In genomic region chr13:39597828-39598227, GRCh38 we compare ENCODE assay signal across 14 cellular contexts. TPM values are rescaled to one million over a fixed set of nuclear protein-coding genes. Genes with fewer than 3 reads are reported as not detected.
DNase-seq lines count a peak whose midpoint lies in the region; ATAC-seq and TF ChIP-seq lines count a peak whose summit lies in the region.
"Had no signal": no experiment of that assay in that cellular context is flagged by ENCODE, and none has a peak within 500 bp of the region (broad histone marks: within the 10 kb centered on the region; RNA-seq: fewer than 3 reads in every experiment).

No MANE protein-coding gene starts in this region.

- H3K27me3 ChIP-seq in BLaER1 (no peaks in the 10 kb centered on the region), BE2C (peaks cover 42% of the 10 kb centered on the region)
- H3K27me3 ChIP-seq: SJSA1 had no signal

- H3K4me3 ChIP-seq in BLaER1 (no peak overlapping the region), BE2C (ENCODE audit: low read depth, low read length) (no peak overlapping the region)
- H3K4me3 ChIP-seq: SJSA1 had no signal

- TF ChIP-seq CTCF in nephron (IDR thresholded peaks at IDR 0.05; ENCODE audit: unreplicated experiment in 3 of 3) (no peak), BE2C (IDR thresholded peaks at IDR 0.05; ENCODE audit: low read depth, low read length) (no peak)

- ATAC-seq in GM19395 (IDR thresholded peaks at IDR 0.05; ENCODE audit: unreplicated experiment) (no peak), HG02885 (IDR thresholded peaks at IDR 0.05; ENCODE audit: poor library complexity, unreplicated experiment) (no peak)
- ATAC-seq: natural killer cell treated with Interleukin-12 subunit alpha and Interleukin-12 subunit beta and Interleukin-15 and Interleukin-18, amount 100 ng/mL, for 72 hours had no signal

- H3K4me3 Mint-ChIP-seq in nephron, result peak overlapping the region; percentile 13 to 72 (median 45)
- H3K4me3 Mint-ChIP-seq in T-helper 2 cell treated with Interferon-gamma antibody and Interleukin-4, amounts not matched to agents 5 μg/mL and 100 μg/mL, for 36 hours, result no peak overlapping the region
- H3K4me3 Mint-ChIP-seq: endodermal cell; natural killer cell treated with Interleukin-12 subunit alpha and Interleukin-12 subunit beta and Interleukin-15 and Interleukin-18, amount 100 ng/mL, for 72 hours had no signal

- H3K36me3 ChIP-seq in BLaER1 (no peaks in the 10 kb centered on the region), BE2C (no peaks in the 10 kb centered on the region)

- peaks cover 56% of the 10 kb centered on the region for H3K4me1 Mint-ChIP-seq in nephron
- H3K4me1 Mint-ChIP-seq in T-helper 2 cell treated with Interferon-gamma antibody and Interleukin-4, amounts not matched to agents 5 μg/mL and 100 μg/mL, for 36 hours (ENCODE audit: low read depth), result peaks cover 5% of the 10 kb centered on the region

- H3K4me2 ChIP-seq in BLaER1, result peak overlapping the region; percentile 55

- H3K27me3 Mint-ChIP-seq in nephron (ENCODE audit: low read depth), result no peaks in the 10 kb centered on the region
- peaks cover 30% of the 10 kb centered on the region for H3K27me3 Mint-ChIP-seq in T-helper 2 cell treated with Interferon-gamma antibody and Interleukin-4, amounts not matched to agents 5 μg/mL and 100 μg/mL, for 36 hours (ENCODE audit: low read depth)

- peaks cover 8% of the 10 kb centered on the region for H3K36me3 Mint-ChIP-seq in nephron (ENCODE audit: low read depth)
- no peaks in the 10 kb centered on the region for H3K36me3 Mint-ChIP-seq in T-helper 2 cell treated with Interferon-gamma antibody and Interleukin-4, amounts not matched to agents 5 μg/mL and 100 μg/mL, for 36 hours (ENCODE audit: low read depth)
- H3K36me3 Mint-ChIP-seq: natural killer cell treated with Interleukin-12 subunit alpha and Interleukin-12 subunit beta and Interleukin-15 and Interleukin-18, amount 100 ng/mL, for 72 hours had no signal

- H3K4me1 ChIP-seq in BLaER1, result peaks cover 45% of the 10 kb centered on the region
- no peaks in the 10 kb centered on the region for H3K4me1 ChIP-seq in BE2C

- DNase-seq in NCI-H226 (peak; percentile 14), dermis microvascular lymphatic vessel endothelial cell (ENCODE audit: low read depth in 2 of 2) (peak; percentile 83 to 85), BE2C (no peak)
- DNase-seq in T-helper 2 cell treated with Interferon-gamma antibody and Interleukin-4, amounts not matched to agents 5 μg/mL and 100 μg/mL, for 36 hours (ENCODE audit: low spot score), result no peak
- DNase-seq: activated effector memory CD4-positive, alpha-beta T cell treated with Interleukin-2 at 50 U/mL for 16 hours; endodermal cell; head of caudate nucleus; spleen had no signal

- H3K9me3 ChIP-seq in BLaER1 (no peaks in the 10 kb centered on the region), BE2C (no peaks in the 10 kb centered on the region)
- H3K9me3 ChIP-seq: SJSA1, spleen had no signal

- H3K9ac ChIP-seq in BLaER1, result no peak overlapping the region

- peaks cover 6% of the 10 kb centered on the region for H3K9me3 Mint-ChIP-seq in nephron
- no peaks in the 10 kb centered on the region for H3K9me3 Mint-ChIP-seq in T-helper 2 cell treated with Interferon-gamma antibody and Interleukin-4, amounts not matched to agents 5 μg/mL and 100 μg/mL, for 36 hours
- H3K9me3 Mint-ChIP-seq: natural killer cell treated with Interleukin-12 subunit alpha and Interleukin-12 subunit beta and Interleukin-15 and Interleukin-18, amount 100 ng/mL, for 72 hours had no signal

- H4K20me1 ChIP-seq in BLaER1, result no peaks in the 10 kb centered on the region

- no peak overlapping the region for H3K27ac ChIP-seq in BLaER1
- H3K27ac ChIP-seq: SJSA1, spleen had no signal

- peak overlapping the region; percentile 38 to 94 (median 77) for H3K27ac Mint-ChIP-seq in nephron
- no peak overlapping the region for H3K27ac Mint-ChIP-seq in T-helper 2 cell treated with Interferon-gamma antibody and Interleukin-4, amounts not matched to agents 5 μg/mL and 100 μg/mL, for 36 hours
- H3K27ac Mint-ChIP-seq: endodermal cell; natural killer cell treated with Interleukin-12 subunit alpha and Interleukin-12 subunit beta and Interleukin-15 and Interleukin-18, amount 100 ng/mL, for 72 hours had no signal

RNA-seq across cellular contexts. Expression of gene LHFPL6, which starts 5.2 kb away (rescaled TPM):
- total RNA-seq in dermis microvascular lymphatic vessel endothelial cell, result 31.8 and 69.2 TPM in 2 replicates
- polyA plus RNA-seq in BE2C (2012; ENCODE audit: insufficient read depth, insufficient read length, low read depth), result not detected

RNA-seq across cellular contexts. Expression of gene COG6, which starts 57.6 kb away (rescaled TPM):
- 14.0 and 16.8 TPM in 2 replicates for total RNA-seq in dermis microvascular lymphatic vessel endothelial cell
- polyA plus RNA-seq in BE2C (2012; ENCODE audit: insufficient read depth, insufficient read length, low read depth), result 12.1 TPM

Comparison
In these comparisons a context has a peak if more than half of its experiments do, and no peak if none do; other contexts are left out.
1. DNase-seq: peak in NCI-H226 (single experiment) and dermis microvascular lymphatic vessel endothelial cell (2 of 2); none in BE2C (single experiment) and T-helper 2 cell treated with Interferon-gamma antibody and Interleukin-4, amounts not matched to agents 5 μg/mL and 100 μg/mL, for 36 hours (single experiment).